In genomic region chr7:154947604-154948003, GRCh38 we compare ENCODE assay signal across 1 cellular context.
TF ChIP-seq lines count a peak whose summit lies in the region.

No MANE protein-coding gene starts in this region.

TF ChIP-seq in WTC11, 78 proteins besides CTCF, POLR2A, EP300 and RAD21 (continued from another document):
- no peak for TF ChIP-seq E2F1 (CRISPR knock-in tag; IDR thresholded peaks at IDR 0.05)
- TF ChIP-seq SMAD3 (CRISPR knock-in tag; IDR thresholded peaks at IDR 0.05; ENCODE audit: borderline replicate concordance) = no peak
- TF ChIP-seq ZNF416 (CRISPR knock-in tag; IDR thresholded peaks at IDR 0.05) = no peak
